14 cellular contexts compared by ENCODE assay signal in genomic region chr13:29937379-29937778, GRCh38.
"Had no signal": no experiment of that assay in that cellular context is flagged by ENCODE, and none has a peak within 500 bp of the region (broad histone marks: within the 10 kb centered on the region; RNA-seq: fewer than 3 reads in every experiment).

No MANE protein-coding gene starts in this region.

- H3K27me3 Mint-ChIP-seq: stimulated activated naive CD8-positive, alpha-beta T cell treated with anti-CD3 and anti-CD28 coated beads, Interleukin-15, amount 100 ng/mL, for 72 hours had no signal

- H3K4me3 Mint-ChIP-seq: activated B cell treated with CpG ODN at 0.5 μM for 24 hours, type B pancreatic cell had no signal

- ATAC-seq: body of pancreas; left lung; sciatic nerve; stimulated activated naive CD8-positive, alpha-beta T cell treated with anti-CD3 and anti-CD28 coated beads, Interleukin-15, amount 100 ng/mL, for 72 hours had no signal

- H3K27ac Mint-ChIP-seq: activated naive CD4-positive, alpha-beta T cell treated with anti-CD3 and anti-CD28 coated beads for 36 hours; type B pancreatic cell had no signal

- H3K36me3 Mint-ChIP-seq: type B pancreatic cell had no signal

- DNase-seq: activated B cell treated with CpG ODN at 0.5 μM for 24 hours; amygdala; body of pancreas; foreskin fibroblast; hippocampal formation; kidney; left lung; mammary epithelial cell; ovary; SK-N-SH; stimulated activated naive CD8-positive, alpha-beta T cell treated with anti-CD3 and anti-CD28 coated beads, Interleukin-15, amount 100 ng/mL, for 72 hours had no signal

- H3K9me3 Mint-ChIP-seq: activated B cell treated with CpG ODN at 0.5 μM for 24 hours; activated naive CD4-positive, alpha-beta T cell treated with anti-CD3 and anti-CD28 coated beads for 36 hours; stimulated activated naive CD8-positive, alpha-beta T cell treated with anti-CD3 and anti-CD28 coated beads, Interleukin-15, amount 100 ng/mL, for 72 hours; type B pancreatic cell had no signal
